ENCODE assay signal across 25 cellular contexts in the genomic region with DNA sequence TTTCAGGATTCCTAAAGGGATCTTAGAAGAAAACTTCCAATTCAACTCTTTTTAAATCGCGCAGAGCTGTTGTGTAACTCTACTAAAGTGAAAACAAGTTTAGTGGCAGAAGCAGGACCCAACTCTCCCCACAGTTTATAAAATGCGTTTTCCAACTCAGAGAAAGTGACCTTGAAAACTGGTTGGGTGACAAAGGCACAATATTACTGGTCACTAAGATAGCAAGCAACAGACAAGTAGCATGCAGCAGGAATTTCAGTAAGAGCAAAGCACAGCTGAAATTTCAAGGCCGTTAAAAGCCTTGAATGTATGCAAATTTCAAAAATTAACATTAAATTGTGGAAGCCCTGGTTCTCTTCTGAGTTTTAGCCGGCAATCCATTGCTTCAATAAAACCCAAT.
DNase-seq lines count a peak whose midpoint lies in the region; ATAC-seq and TF ChIP-seq lines count a peak whose summit lies in the region.
"Had no signal": no experiment of that assay in that cellular context is flagged by ENCODE, and none has a peak within 500 bp of the region (broad histone marks: within the 10 kb centered on the region; RNA-seq: fewer than 3 reads in every experiment).

No MANE protein-coding gene starts in this region.

- no peak for ATAC-seq in left ventricle myocardium superior
- ATAC-seq in CD4-positive, alpha-beta T cell (ENCODE audit: poor library complexity): no peak
- ATAC-seq: activated CD4-positive, alpha-beta T cell treated with anti-CD3 and anti-CD28 coated beads for 36 hours; activated T-helper 17 cell treated with anti-CD3 and anti-CD28 coated beads, Interleukin-2, amount 50 U/mL, for 72 hours; GM12878; stimulated activated naive CD8-positive, alpha-beta T cell treated with anti-CD3 and anti-CD28 coated beads, Interleukin-15, Interleukin-2, amounts not matched to agents 100 U/mL and 50 U/mL, for 24 hours had no signal

- H3K4me3 Mint-ChIP-seq in endodermal cell: no peak overlapping the region
- H3K4me3 Mint-ChIP-seq in CD4-positive, alpha-beta T cell: no peak overlapping the region
- H3K4me3 Mint-ChIP-seq: activated CD4-positive, alpha-beta T cell treated with anti-CD3 and anti-CD28 coated beads for 36 hours; activated naive CD4-positive, alpha-beta T cell treated with anti-CD3 and anti-CD28 coated beads, Interleukin-2, amount 10 ng/mL, durations not matched to agents 7 days and 5 days; activated T-helper 17 cell treated with anti-CD3 and anti-CD28 coated beads, Interleukin-2, amount 50 U/mL, for 72 hours; neural crest cell had no signal

- TF ChIP-seq CTCF in endodermal cell (conservative IDR thresholded peaks at IDR 0.05) (no peak), suprapubic skin (IDR thresholded peaks at IDR 0.05) (no peak)
- no peak for TF ChIP-seq CTCF in CD4-positive, alpha-beta T cell (IDR thresholded peaks at IDR 0.05)

- H3K27ac ChIP-seq in endodermal cell (ENCODE audit: low read depth, low read length) (no peak overlapping the region), suprapubic skin (peak overlapping the region; percentile 55)
- no peak overlapping the region for H3K27ac ChIP-seq in CD4-positive, alpha-beta T cell (ENCODE audit: low read depth, low read length)
- H3K27ac ChIP-seq: adrenal gland, brain microvascular endothelial cell, thoracic aorta, uterus had no signal

- H3K27ac Mint-ChIP-seq in endodermal cell: peak overlapping the region; percentile 38
- no peak overlapping the region for H3K27ac Mint-ChIP-seq in CD4-positive, alpha-beta T cell
- H3K27ac Mint-ChIP-seq: activated CD4-positive, alpha-beta T cell treated with anti-CD3 and anti-CD28 coated beads for 36 hours; activated naive CD4-positive, alpha-beta T cell treated with anti-CD3 and anti-CD28 coated beads, Interleukin-2, amount 10 ng/mL, durations not matched to agents 7 days and 5 days; activated T-helper 17 cell treated with anti-CD3 and anti-CD28 coated beads, Interleukin-2, amount 50 U/mL, for 72 hours had no signal

- no peaks in the 10 kb centered on the region for H3K9me3 Mint-ChIP-seq in endodermal cell
- no peaks in the 10 kb centered on the region for H3K9me3 Mint-ChIP-seq in CD4-positive, alpha-beta T cell
- H3K9me3 Mint-ChIP-seq: activated naive CD4-positive, alpha-beta T cell treated with anti-CD3 and anti-CD28 coated beads, Interleukin-2, amount 10 ng/mL, durations not matched to agents 7 days and 5 days; activated T-helper 17 cell treated with anti-CD3 and anti-CD28 coated beads, Interleukin-2, amount 50 U/mL, for 72 hours; neural crest cell had no signal

- no peaks in the 10 kb centered on the region for H3K9me3 ChIP-seq in endodermal cell (ENCODE audit: control insufficient read depth, low read length)
- H3K9me3 ChIP-seq in suprapubic skin: no peaks in the 10 kb centered on the region
- no peaks in the 10 kb centered on the region for H3K9me3 ChIP-seq in CD4-positive, alpha-beta T cell (ENCODE audit: control insufficient read depth, low read length)
- H3K9me3 ChIP-seq: adrenal gland, pancreas, thoracic aorta, uterus had no signal

- H3K4me1 ChIP-seq in endodermal cell (ENCODE audit: control insufficient read depth, insufficient read depth, low read length) (peaks cover 3% of the 10 kb centered on the region), suprapubic skin (peaks cover 8% of the 10 kb centered on the region)
- H3K4me1 ChIP-seq: uterus had no signal

- H3K4me1 Mint-ChIP-seq in endodermal cell: peaks cover 44% of the 10 kb centered on the region
- H3K4me1 Mint-ChIP-seq in CD4-positive, alpha-beta T cell (ENCODE audit: low read depth): peaks cover 52% of the 10 kb centered on the region

- no peak for TF ChIP-seq POLR2A in suprapubic skin (IDR thresholded peaks at IDR 0.05)

- no peaks in the 10 kb centered on the region for H3K36me3 Mint-ChIP-seq in endodermal cell (ENCODE audit: low read depth)
- H3K36me3 Mint-ChIP-seq in CD4-positive, alpha-beta T cell (ENCODE audit: low read depth): peaks cover 25% of the 10 kb centered on the region

- H3K9ac ChIP-seq in endodermal cell (ENCODE audit: extremely low read depth, low read length, poor library complexity, severe bottlenecking): no peak overlapping the region

- WGBS in endodermal cell (ENCODE audit: insufficient coverage in 1 of 2, insufficient read length in 1 of 2), 2 experiments: 74 to 89% methylated on average over 4 to 5 of the region's 5 CpGs
- WGBS in suprapubic skin: 76% methylated on average over 5 of the region's 5 CpGs

- intact Hi-C loops in left ventricle myocardium superior (cut with micrococcal nuclease): no loop called here
- intact Hi-C loops in CD4-positive, alpha-beta T cell (cut with DNase I, micrococcal nuclease): no loop called here

- H3K4me3 ChIP-seq in endodermal cell (ENCODE audit: low read length): no peak overlapping the region
- no peak overlapping the region for H3K4me3 ChIP-seq in suprapubic skin
- H3K4me3 ChIP-seq: adrenal gland, GM12878, pancreas, thoracic aorta, uterus had no signal

- TF ChIP-seq EP300 in suprapubic skin (IDR thresholded peaks at IDR 0.05): no peak

- POLR2A ChIA-PET in CD4-positive, alpha-beta T cell (lab: Charles Lee): no interaction called here

- DNase-seq in DMS53 (lab: John Stamatoyannopoulos, UW): peak; percentile 14
- DNase-seq in DMS53 treated with DMSO at 0.1 percent for 48 hours (lab: John Stamatoyannopoulos, UW; ENCODE audit: unreplicated experiment): no peak
- DNase-seq in NCI-H748 treated with DMSO at 0.1 percent for 48 hours (lab: John Stamatoyannopoulos, UW): peak; percentile 74
- no peak for DNase-seq in endodermal cell
- DNase-seq in suprapubic skin (ENCODE audit: low spot score in 2 of 2): no peak
- no peak for DNase-seq in left ventricle myocardium superior
- no peak for DNase-seq in CD4-positive, alpha-beta T cell
- DNase-seq in HK-2 (ENCODE audit: unreplicated experiment): no peak
- DNase-seq: activated CD4-positive, alpha-beta T cell treated with anti-CD3 and anti-CD28 coated beads for 36 hours; activated naive CD4-positive, alpha-beta T cell treated with anti-CD3 and anti-CD28 coated beads, Interleukin-2, amount 10 ng/mL, durations not matched to agents 7 days and 5 days; adrenal gland; brain microvascular endothelial cell; KG1; mesenchymal stem cell; NCI-H510A treated with DMSO at 0.1 percent for 48 hours; pancreas; SIG-M5; small intestine; stimulated activated naive CD8-positive, alpha-beta T cell treated with anti-CD3 and anti-CD28 coated beads, Interleukin-15, Interleukin-2, amounts not matched to agents 100 U/mL and 50 U/mL, for 24 hours; T-helper 9 cell; uterus had no signal

- no peaks in the 10 kb centered on the region for H3K27me3 ChIP-seq in endodermal cell (ENCODE audit: control insufficient read depth, insufficient read depth, low read length, poor library complexity, severe bottlenecking)
- no peaks in the 10 kb centered on the region for H3K27me3 ChIP-seq in suprapubic skin
- no peaks in the 10 kb centered on the region for H3K27me3 ChIP-seq in CD4-positive, alpha-beta T cell (ENCODE audit: control insufficient read depth, insufficient read depth, low read length)
- H3K27me3 ChIP-seq: adrenal gland, brain microvascular endothelial cell, pancreas, uterus had no signal

- CTCF ChIA-PET in CD4-positive, alpha-beta T cell (lab: Charles Lee): interaction anchor here (0.8 kb wide), 1 partner anchor 9 kb away, joined by 3 read pairs; no protein-coding TSS in a partner anchor

- H3K27me3 Mint-ChIP-seq in endodermal cell (ENCODE audit: insufficient read depth): no peaks in the 10 kb centered on the region
- H3K27me3 Mint-ChIP-seq in CD4-positive, alpha-beta T cell: no peaks in the 10 kb centered on the region
- H3K27me3 Mint-ChIP-seq: activated CD4-positive, alpha-beta T cell treated with anti-CD3 and anti-CD28 coated beads for 36 hours; activated naive CD4-positive, alpha-beta T cell treated with anti-CD3 and anti-CD28 coated beads, Interleukin-2, amount 10 ng/mL, durations not matched to agents 7 days and 5 days; activated T-helper 17 cell treated with anti-CD3 and anti-CD28 coated beads, Interleukin-2, amount 50 U/mL, for 72 hours had no signal

- H3K36me3 ChIP-seq in endodermal cell (ENCODE audit: control insufficient read depth, insufficient read depth, low read length) (no peaks in the 10 kb centered on the region), suprapubic skin (no peaks in the 10 kb centered on the region)
- H3K36me3 ChIP-seq: adrenal gland, brain microvascular endothelial cell, pancreas, thoracic aorta, uterus had no signal

Comparison
In these comparisons a context has a peak if more than half of its experiments do, and no peak if none do; other contexts are left out.
1. DNase-seq: peak in DMS53 (single experiment) and NCI-H748 treated with DMSO at 0.1 percent for 48 hours (single experiment); none in DMS53 treated with DMSO at 0.1 percent for 48 hours (single experiment), endodermal cell (single experiment), suprapubic skin (0 of 2), left ventricle myocardium superior (single experiment), CD4-positive, alpha-beta T cell (0 of 10) and HK-2 (single experiment).